In the genomic region with DNA sequence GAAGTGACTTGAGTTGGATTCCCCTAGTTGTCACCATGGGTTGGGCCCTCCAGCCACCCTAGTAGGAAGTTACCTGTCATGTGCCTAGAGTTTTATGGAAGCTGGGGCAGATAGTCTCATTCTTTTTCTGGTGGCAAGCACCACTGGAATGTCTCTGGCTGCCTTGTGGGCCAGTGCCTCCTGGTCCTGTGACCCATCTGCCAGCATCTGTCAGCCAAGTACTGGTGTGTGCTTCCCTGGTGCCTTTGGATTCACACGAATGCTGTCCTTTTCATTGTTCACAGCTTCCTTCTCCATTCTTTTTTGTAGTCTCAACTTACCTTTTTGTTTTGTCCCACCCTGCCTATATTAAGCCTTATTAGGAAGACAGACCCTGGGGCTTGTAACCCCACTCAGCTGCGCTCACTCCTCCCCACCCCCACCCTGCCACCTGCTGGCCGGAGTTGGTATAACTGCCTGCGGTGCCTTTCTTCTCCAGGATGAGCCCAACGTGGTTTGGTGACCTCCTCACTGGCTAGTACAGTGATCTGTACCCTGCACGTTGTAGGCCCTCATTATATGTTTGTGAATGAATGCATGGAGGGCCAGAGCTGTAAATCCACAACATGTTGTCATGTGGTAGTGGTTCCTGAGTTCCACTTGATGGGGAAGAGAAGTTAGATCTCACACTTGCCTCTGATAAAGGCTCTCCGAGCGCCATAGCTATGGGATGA, we compare ENCODE assay signal across 8 cellular contexts.
DNase-seq lines count a peak whose midpoint lies in the region; ATAC-seq, FAIRE-seq and TF ChIP-seq lines count a peak whose summit lies in the region.

No MANE protein-coding gene starts in this region.

- H3K4me3 ChIP-seq in A549 (no peak overlapping the region), OCI-LY3 (ENCODE audit: low read length) (no peak overlapping the region), smooth muscle cell (no peak overlapping the region)

- H3K9ac ChIP-seq in OCI-LY3 (ENCODE audit: low read length) (no peak overlapping the region), smooth muscle cell (ENCODE audit: low read depth) (no peak overlapping the region)

- H3F3A ChIP-seq in smooth muscle cell (ENCODE audit: low read depth), result no peaks in the 10 kb centered on the region

- intact Hi-C loops in head of caudate nucleus (cut with DNase I), result no loop called here

- peaks cover 4% of the 10 kb centered on the region; the same call in 1 of the 3 replicates for H3K4me1 ChIP-seq in A549
- peaks cover 30% of the 10 kb centered on the region for H3K4me1 ChIP-seq in OCI-LY3 (ENCODE audit: low read length)
- peaks cover 26% of the 10 kb centered on the region for H3K4me1 ChIP-seq in smooth muscle cell (ENCODE audit: low read depth)

- peak; percentile 87 for TF ChIP-seq CTCF in A549 (IDR thresholded peaks at IDR 0.05)
- TF ChIP-seq CTCF in GM12874 (IDR thresholded peaks at IDR 0.05; ENCODE audit: insufficient read depth, low read depth, low read length), result peak; percentile 89
- peak; percentile 90 for TF ChIP-seq CTCF in OCI-LY3 (IDR thresholded peaks at IDR 0.05; ENCODE audit: low read depth, low read length)
- TF ChIP-seq CTCF in smooth muscle cell (IDR thresholded peaks at IDR 0.05; ENCODE audit: borderline replicate concordance, insufficient read depth, poor library complexity, severe bottlenecking), result peak; percentile 95

- H2AFZ ChIP-seq in OCI-LY3 (ENCODE audit: low read depth, low read length) (no peak overlapping the region), smooth muscle cell (ENCODE audit: low read depth) (no peak overlapping the region)

- peak; percentile 64 to 66 for TF ChIP-seq RAD21 in A549 (conservative IDR thresholded peaks at IDR 0.05 in 1 of 2, IDR thresholded peaks at IDR 0.05 in 1 of 2)

- 45% methylated on average over 5 of the region's 8 CpGs for WGBS in A549 (ENCODE audit: missing lambda C conversion rate)
- WGBS in smooth muscle cell (ENCODE audit: low lambda C conversion rate), result 28% methylated on average over 8 of the region's 8 CpGs

- POLR2A ChIA-PET in A549 (lab: Yijun Ruan, JAX), result interaction anchor here (1.0 kb wide), 1 partner anchor 34 kb away, joined by 3 read pairs; no protein-coding TSS in a partner anchor

- H3K27me3 ChIP-seq in OCI-LY3 (ENCODE audit: low read depth, low read length), result peaks cover 40% of the 10 kb centered on the region
- H3K27me3 ChIP-seq in smooth muscle cell (ENCODE audit: low read depth), result peaks cover 23% of the 10 kb centered on the region

- TF ChIP-seq EP300 in A549 (IDR thresholded peaks at IDR 0.05), result no peak

- H3K4me2 ChIP-seq in A549 (no peak overlapping the region), OCI-LY3 (ENCODE audit: low read length) (no peak overlapping the region), smooth muscle cell (no peak overlapping the region)

- peak; percentile 47 to 84 for DNase-seq in A549 (ENCODE audit: low read depth in 1 of 2, low spot score in 1 of 2)
- DNase-seq in activated T-helper 9 cell treated with anti-CD3 and anti-CD28 coated beads, Interleukin-2, amount 50 U/mL, for 16 hours (ENCODE audit: low read depth), result peak; percentile 21
- peak in 38 of 42 donors; percentile 23 to 86 (median 66) for DNase-seq in head of caudate nucleus
- peak; percentile 30 for DNase-seq in smooth muscle cell (lab: John Stamatoyannopoulos, UW; ENCODE audit: unreplicated experiment)
- DNase-seq in cortex of kidney (lab: John Stamatoyannopoulos, UW), result no peak

- H3K36me3 ChIP-seq in OCI-LY3 (replicated peaks; ENCODE audit: low read depth, low read length), result no peaks in the 10 kb centered on the region
- no peaks in the 10 kb centered on the region for H3K36me3 ChIP-seq in smooth muscle cell (ENCODE audit: low read depth)

- H3K79me2 ChIP-seq in OCI-LY3 (ENCODE audit: low read length), result no peaks in the 10 kb centered on the region
- no peaks in the 10 kb centered on the region for H3K79me2 ChIP-seq in smooth muscle cell (ENCODE audit: low read depth)

- peak; percentile 25 to 62; a peak in 3 of 6 replicates for ATAC-seq in A549
- ATAC-seq in HG03025 (IDR thresholded peaks at IDR 0.05; ENCODE audit: low FRiP score, unreplicated experiment), result no peak

- TF ChIP-seq POLR2A in A549 (IDR thresholded peaks at IDR 0.05; ENCODE audit: low read length), result no peak

- CTCF ChIA-PET in A549 (lab: Yijun Ruan, JAX), result interaction anchor here (0.7 to 4.6 kb wide), 41 partner anchors 10 to 600 kb away, joined by 3 to 68 read pairs (median 7); no protein-coding TSS in a partner anchor

- no peak overlapping the region for H3K27ac ChIP-seq in A549
- H3K27ac ChIP-seq in OCI-LY3 (ENCODE audit: low read length), result no peak overlapping the region
- no peak overlapping the region for H3K27ac ChIP-seq in smooth muscle cell (ENCODE audit: low read depth)

- peaks cover 3% of the 10 kb centered on the region; the same call in 1 of the 2 replicates for H4K20me1 ChIP-seq in OCI-LY3 (ENCODE audit: insufficient read depth, low read length)
- peaks cover 92% of the 10 kb centered on the region for H4K20me1 ChIP-seq in smooth muscle cell (ENCODE audit: low read depth)

- peak; percentile 18 for FAIRE-seq in A549 (lab: Jason Lieb, UNC)

- H3K9me3 ChIP-seq in A549, result no peaks in the 10 kb centered on the region
- no peaks in the 10 kb centered on the region for H3K9me3 ChIP-seq in OCI-LY3 (ENCODE audit: insufficient read depth, low read length)
- no peaks in the 10 kb centered on the region for H3K9me3 ChIP-seq in smooth muscle cell (replicated peaks; ENCODE audit: low read depth)

TF ChIP-seq in A549, 52 proteins besides CTCF, POLR2A, EP300 and RAD21:
- peak; percentile 84 for TF ChIP-seq SMC3 (IDR thresholded peaks at IDR 0.05)
- TF ChIP-seq ESRRA (IDR thresholded peaks at IDR 0.05; ENCODE audit: borderline replicate concordance, low read length), result no peak
